Comparison of ENCODE assay signal across 15 cellular contexts in the genomic region with DNA sequence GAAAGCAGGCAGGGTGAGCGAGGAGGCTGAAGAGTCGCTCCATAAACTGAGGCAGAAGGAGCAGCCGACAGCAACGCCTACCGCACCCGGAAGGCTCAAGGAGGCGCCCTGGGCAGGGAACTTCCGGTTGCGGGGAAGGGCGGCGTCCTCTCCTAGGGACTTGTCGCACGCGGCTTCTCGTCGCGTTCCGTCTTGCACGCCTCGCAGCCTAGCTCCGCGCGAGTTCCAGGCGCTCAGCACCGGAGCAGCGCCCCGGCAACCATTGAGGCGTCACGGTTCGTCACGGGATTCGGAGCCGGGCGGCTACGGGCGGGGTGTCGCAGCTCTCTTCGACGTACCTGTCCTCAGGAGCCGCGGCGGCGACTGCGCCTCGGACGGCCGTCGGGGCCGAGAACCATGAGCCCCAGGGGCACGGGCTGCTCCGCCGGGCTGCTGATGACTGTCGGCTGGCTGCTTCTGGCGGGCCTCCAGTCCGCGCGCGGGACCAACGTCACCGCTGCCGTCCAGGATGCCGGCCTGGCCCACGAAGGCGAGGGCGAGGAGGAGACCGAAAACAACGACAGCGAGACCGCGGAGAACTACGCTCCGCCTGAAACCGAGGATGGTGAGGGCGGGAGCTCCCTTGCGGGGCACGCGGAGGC. TPM values are rescaled to one million over a fixed set of nuclear protein-coding genes. Genes with fewer than 3 reads are reported as not detected.
DNase-seq lines count a peak whose midpoint lies in the region; TF ChIP-seq lines count a peak whose summit lies in the region.
"Had no signal": no experiment of that assay in that cellular context is flagged by ENCODE, and none has a peak within 500 bp of the region (broad histone marks: within the 10 kb centered on the region; RNA-seq: fewer than 3 reads in every experiment).

SPACA1 (plus strand) TSS at position 332 of the 641 bp plus-strand sequence; CDS start at position 397, 65 bp downstream.

- H3K27me3 Mint-ChIP-seq in Caco-2 (ENCODE audit: insufficient read depth, unreplicated experiment): peaks cover 2% of the 10 kb centered on the region
- H3K27me3 Mint-ChIP-seq: IgD-negative memory B cell had no signal

- H3K27ac ChIP-seq in hepatocyte (peak within 1 kb of the TSS; percentile 66), neuronal stem cell (replicated peaks; ENCODE audit: low read length) (no peak within 1 kb of the TSS)
- H3K27ac ChIP-seq: SK-N-MC had no signal

- no peak within 1 kb of the TSS for H4K8ac ChIP-seq in neuronal stem cell (ENCODE audit: low read depth, low read length)

- no peaks in the 10 kb centered on the region for H3K79me2 ChIP-seq in hepatocyte

- H3K4ac ChIP-seq in neuronal stem cell (ENCODE audit: low read length): peak within 1 kb of the TSS; percentile 66

- BruUV-seq in Caco-2 (replicated peaks; lab: Mats Ljungman, UMichigan): no TSS peak

- H3K4me3 Mint-ChIP-seq in Caco-2 (ENCODE audit: unreplicated experiment): peak within 1 kb of the TSS; percentile 30
- H3K4me3 Mint-ChIP-seq: CD8-positive, alpha-beta T cell had no signal

- H3K36me3 Mint-ChIP-seq in Caco-2 (ENCODE audit: insufficient read depth, unreplicated experiment): no peaks in the 10 kb centered on the region
- H3K36me3 Mint-ChIP-seq: CD8-positive, alpha-beta T cell; IgD-negative memory B cell had no signal

- over 99% methylated on average over 52 of the region's 77 CpGs for WGBS in hepatocyte (ENCODE audit: low lambda C conversion rate, missing lambda C conversion rate)
- WGBS in neuronal stem cell (ENCODE audit: extremely low coverage in 2 of 2, insufficient read length in 2 of 2, insufficient replicate concordance in 1 of 2), 2 donors: no CpG with 5 or more reads among the region's 77 CpGs

- no peaks in the 10 kb centered on the region for H3K9me2 ChIP-seq in hepatocyte (replicated peaks; ENCODE audit: insufficient read depth)

- no peaks in the 10 kb centered on the region for H3K4me1 Mint-ChIP-seq in Caco-2 (ENCODE audit: low read depth, unreplicated experiment)

- H3K14ac ChIP-seq in neuronal stem cell (ENCODE audit: low read length): peak within 1 kb of the TSS; percentile 94

- no peaks in the 10 kb centered on the region for H4K20me1 ChIP-seq in hepatocyte (ENCODE audit: insufficient read depth, poor library complexity, severe bottlenecking)

- no peak for DNase-seq in Caco-2
- DNase-seq in H7: peak; percentile 12
- no peak for DNase-seq in hepatocyte (ENCODE audit: low spot score)
- DNase-seq in neuronal stem cell (ENCODE audit: low spot score): no peak
- no peak for DNase-seq in NK-92 (lab: John Stamatoyannopoulos, UW; ENCODE audit: unreplicated experiment)
- no peak for DNase-seq in T-helper 9 cell
- DNase-seq in SW 1271 (lab: John Stamatoyannopoulos, UW): no peak
- DNase-seq: CD8-positive, alpha-beta T cell; GF-D8; NCI-H1436 treated with DMSO at 0.1 percent for 48 hours; NCI-H226; NCI-H526 treated with DMSO at 0.1 percent for 48 hours had no signal

- H2AK5ac ChIP-seq in neuronal stem cell (ENCODE audit: low read depth, low read length): peak within 1 kb of the TSS; percentile 97

- no peaks in the 10 kb centered on the region for H3K79me1 ChIP-seq in neuronal stem cell (ENCODE audit: low read depth, low read length)

- H2BK120ac ChIP-seq in neuronal stem cell (ENCODE audit: low read depth, low read length): no peak within 1 kb of the TSS

- CTCF ChIA-PET in Caco-2 (lab: Charles Lee): no interaction called here

- no peaks in the 10 kb centered on the region for H3K36me3 ChIP-seq in Caco-2 (ENCODE audit: control insufficient read depth, insufficient read depth, low read length)
- no peaks in the 10 kb centered on the region for H3K36me3 ChIP-seq in H7 (replicated peaks; ENCODE audit: control insufficient read depth, insufficient read depth, low read length)
- H3K36me3 ChIP-seq in hepatocyte (replicated peaks; ENCODE audit: insufficient read depth, low read depth): no peaks in the 10 kb centered on the region
- no peaks in the 10 kb centered on the region for H3K36me3 ChIP-seq in neuronal stem cell (replicated peaks in 1 of 2; ENCODE audit: control insufficient read depth in 2 of 2, insufficient read depth in 2 of 2, low read length in 2 of 2)

- TF ChIP-seq CTCF in Caco-2 (IDR thresholded peaks at IDR 0.05; ENCODE audit: insufficient read depth in 1 of 2, low read depth in 1 of 2, low read length in 1 of 2, severe bottlenecking in 1 of 2, unreplicated experiment in 1 of 2) (no peak), hepatocyte (IDR thresholded peaks at IDR 0.05; ENCODE audit: poor library complexity) (no peak)

- H4K91ac ChIP-seq in neuronal stem cell (ENCODE audit: low read depth, low read length, poor library complexity): no peak within 1 kb of the TSS

- H3K9me3 Mint-ChIP-seq in Caco-2 (ENCODE audit: unreplicated experiment): no peaks in the 10 kb centered on the region
- H3K9me3 Mint-ChIP-seq: CD8-positive, alpha-beta T cell had no signal

- H3K9me3 ChIP-seq in Caco-2 (no peaks in the 10 kb centered on the region), hepatocyte (ENCODE audit: low read depth) (no peaks in the 10 kb centered on the region), neuronal stem cell (replicated peaks in 1 of 2; ENCODE audit: control insufficient read depth in 2 of 2, insufficient read depth in 1 of 2, low read depth in 1 of 2, low read length in 2 of 2) (peaks cover 0 to 5% of the 10 kb centered on the region in 2 donors)

- H3K4me3 ChIP-seq in Caco-2 (ENCODE audit: low read depth, low read length) (no peak within 1 kb of the TSS), H7 (ENCODE audit: insufficient read depth, low read depth, low read length) (no peak within 1 kb of the TSS), hepatocyte (no peak within 1 kb of the TSS), neuronal stem cell (ENCODE audit: low read length in 2 of 2) (no peak within 1 kb of the TSS)
- H3K4me3 ChIP-seq: SK-N-MC had no signal

- H2AFZ ChIP-seq in hepatocyte (no peak within 1 kb of the TSS), neuronal stem cell (ENCODE audit: low read length) (no peak within 1 kb of the TSS)

- peak within 1 kb of the TSS; percentile 52 for H3K27ac Mint-ChIP-seq in Caco-2 (ENCODE audit: unreplicated experiment)
- H3K27ac Mint-ChIP-seq: CD8-positive, alpha-beta T cell had no signal

- H3K18ac ChIP-seq in neuronal stem cell (ENCODE audit: low read length): peak within 1 kb of the TSS; percentile 52

- H3K4me1 ChIP-seq in Caco-2: no peaks in the 10 kb centered on the region
- H3K4me1 ChIP-seq in hepatocyte (ENCODE audit: insufficient read depth): no peaks in the 10 kb centered on the region
- peaks cover 0 to 5% of the 10 kb centered on the region in 2 donors for H3K4me1 ChIP-seq in neuronal stem cell (ENCODE audit: control insufficient read depth in 2 of 2, insufficient read depth in 1 of 2, low read depth in 1 of 2, low read length in 2 of 2)

- peak within 1 kb of the TSS; percentile 55 for H3K4me2 ChIP-seq in hepatocyte
- no peak within 1 kb of the TSS for H3K4me2 ChIP-seq in neuronal stem cell (ENCODE audit: insufficient read depth, low read length, poor library complexity, severe bottlenecking)

- peak within 1 kb of the TSS; percentile 48 for H3K23ac ChIP-seq in neuronal stem cell (ENCODE audit: low read depth, low read length, poor library complexity)

- H2BK12ac ChIP-seq in neuronal stem cell (ENCODE audit: low read length): no peak within 1 kb of the TSS

- H3K27me3 ChIP-seq in Caco-2 (replicated peaks; ENCODE audit: control insufficient read depth, insufficient read depth, low read length) (no peaks in the 10 kb centered on the region), H7 (ENCODE audit: control insufficient read depth, insufficient read depth, low read length) (no peaks in the 10 kb centered on the region), hepatocyte (no peaks in the 10 kb centered on the region), neuronal stem cell (ENCODE audit: control insufficient read depth in 3 of 3, insufficient read depth in 3 of 3, low read depth in 1 of 3, low read length in 3 of 3) (no peaks in the 10 kb centered on the region)

- H2BK15ac ChIP-seq in neuronal stem cell (ENCODE audit: low read length): no peak within 1 kb of the TSS

- intact Hi-C loops in Caco-2 (cut with micrococcal nuclease; ENCODE audit: unreplicated experiment): no loop called here

- H2BK5ac ChIP-seq in neuronal stem cell (ENCODE audit: low read length): peak within 1 kb of the TSS; percentile 54

- POLR2A ChIA-PET in Caco-2 (lab: Charles Lee): no interaction called here

- H3K9ac ChIP-seq in neuronal stem cell (ENCODE audit: low read depth, low read length, poor library complexity): peak within 1 kb of the TSS; percentile 21

RNA-seq across cellular contexts. Expression of gene SPACA1, which starts in this region (rescaled TPM):
- total RNA-seq in Caco-2 (2022) (not detected in 2 replicates), hepatocyte (not detected in 2 replicates)
- total RNA-seq in H7 (2014; rRNA removed; shearing (Covaris generic)): not detected in 2 replicates
- not detected in 2 replicates for polyA plus RNA-seq in hepatocyte
- not detected for polyA plus RNA-seq in neuronal stem cell (2013, experiment 1 of 2)
- not detected for polyA plus RNA-seq in neuronal stem cell (2013, experiment 2 of 2)
- total RNA-seq: CD8-positive, alpha-beta T cell had no signal
- polyA plus RNA-seq: BJ, IgD-negative memory B cell had no signal

Comparison
In these comparisons a context has a peak if more than half of its experiments do, and no peak if none do; other contexts are left out.
1. Peak in DNase-seq in H7; RNA of the gene not detected or under 1 TPM.